3 cellular contexts compared by ENCODE assay signal in the genomic region with DNA sequence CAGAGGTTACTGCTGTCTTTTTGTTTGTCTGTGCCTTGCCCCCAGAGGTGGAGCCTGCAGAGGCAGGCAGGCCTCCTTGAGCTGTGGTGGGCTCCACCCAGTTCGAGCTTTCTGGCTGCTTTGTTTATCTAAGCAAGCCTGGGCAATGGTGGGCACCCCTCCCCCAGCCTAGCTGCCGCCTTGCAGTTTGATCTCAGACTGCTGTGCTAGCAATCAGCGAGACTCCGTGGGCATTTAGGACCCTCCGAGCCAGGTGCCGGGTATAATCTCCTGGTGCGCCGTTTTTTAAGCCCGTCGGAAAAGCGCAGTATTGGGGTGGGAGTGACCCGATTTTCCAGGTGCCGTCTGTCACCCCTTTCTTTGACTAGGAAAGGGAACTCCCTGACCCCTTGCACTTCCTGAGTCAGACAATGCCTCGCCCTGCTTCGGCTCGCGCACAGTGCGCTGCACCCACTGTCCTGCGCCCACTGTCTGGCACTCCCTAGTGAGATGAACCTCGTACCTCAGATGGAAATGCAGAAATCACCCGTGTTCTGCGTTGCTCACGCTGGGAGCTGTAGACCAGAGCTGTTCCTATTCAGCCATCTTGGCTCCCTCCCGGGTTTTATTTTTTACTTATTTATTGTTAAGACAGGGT. TPM values are rescaled to one million over a fixed set of nuclear protein-coding genes. Genes with fewer than 3 reads are reported as not detected.
"Had no signal": no experiment of that assay in that cellular context is flagged by ENCODE, and none has a peak within 500 bp of the region (broad histone marks: within the 10 kb centered on the region; RNA-seq: fewer than 3 reads in every experiment).

No MANE protein-coding gene starts in this region.

RNA-seq across cellular contexts. Expression of a gene that starts 16.8 kb away (rescaled TPM):
- total RNA-seq: naive thymus-derived CD8-positive, alpha-beta T cell; natural killer cell treated with Interleukin-12 subunit alpha and Interleukin-12 subunit beta and Interleukin-15 and Interleukin-18, amount 100 ng/mL, for 72 hours had no signal
- polyA plus RNA-seq: naive thymus-derived CD8-positive, alpha-beta T cell; smooth muscle cell had no signal
